ENCODE assay signal across 22 cellular contexts in the genomic region with DNA sequence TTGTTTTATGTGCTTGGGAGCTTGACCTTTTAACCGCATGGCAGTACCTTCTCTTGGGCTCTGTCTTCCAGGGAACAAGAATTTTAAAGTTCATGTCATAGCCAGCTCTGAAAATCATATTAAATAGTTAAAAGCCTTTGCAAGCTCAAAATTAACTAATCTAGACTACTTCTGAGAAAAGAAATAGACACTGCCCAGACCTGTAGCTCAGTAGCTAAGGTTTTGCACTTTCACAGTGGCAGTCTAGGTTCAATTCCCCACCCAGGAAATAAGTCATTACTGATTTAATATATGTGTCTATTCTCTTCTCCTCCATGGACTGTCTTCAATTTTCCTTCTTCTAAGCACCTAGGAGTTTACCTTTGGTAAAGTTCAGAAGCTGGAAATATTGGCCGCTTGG. TPM values are rescaled to one million over a fixed set of nuclear protein-coding genes. Genes with fewer than 3 reads are reported as not detected.
DNase-seq lines count a peak whose midpoint lies in the region; ATAC-seq, FAIRE-seq and TF ChIP-seq lines count a peak whose summit lies in the region.
"Had no signal": no experiment of that assay in that cellular context is flagged by ENCODE, and none has a peak within 500 bp of the region (broad histone marks: within the 10 kb centered on the region; RNA-seq: fewer than 3 reads in every experiment).

No MANE protein-coding gene starts in this region.

- no peak for TF ChIP-seq EP300 in K562 (IDR thresholded peaks at IDR 0.05; ENCODE audit: low read length)

- H3K36me3 ChIP-seq in K562 (ENCODE audit: control insufficient read depth, insufficient read depth, low read length), result peaks cover 80% of the 10 kb centered on the region

- POLR2A ChIA-PET in K562 (lab: Yijun Ruan, JAX), result interaction anchor here (1.1 kb wide), 1 partner anchor 9 kb away, joined by 6 read pairs; no protein-coding TSS in a partner anchor

- TF ChIP-seq POLR2A in K562 (conservative IDR thresholded peaks at IDR 0.05), result no peak

- in situ Hi-C loops in K562 (cut with MboI), result no loop called here

- no peak overlapping the region for H3K27ac ChIP-seq in K562 (ENCODE audit: extremely low read depth, low read depth, low read length)
- H3K27ac ChIP-seq: RWPE1 had no signal

- FAIRE-seq in K562 (lab: Jason Lieb, UNC), result no peak
- FAIRE-seq: GM12891, GM18507 had no signal

- H3K4me3 ChIP-seq in LNCaP clone FGC (ENCODE audit: low read depth, low read length), result no peak overlapping the region
- no peak overlapping the region for H3K4me3 ChIP-seq in K562

- intact Hi-C loops in K562 (cut with micrococcal nuclease) (no loop called here), posterior cingulate gyrus (cut with DNase I) (no loop called here)

- 97% methylated on average over 2 of the region's 2 CpGs for WGBS in K562 (ENCODE audit: insufficient coverage, low coverage, missing lambda C conversion rate)

- no peak overlapping the region for H2AFZ ChIP-seq in K562 (ENCODE audit: low read depth, low read length)

- ATAC-seq in K562, result no peak
- no peak for ATAC-seq in GM19035 (IDR thresholded peaks at IDR 0.05; ENCODE audit: unreplicated experiment)

- no peaks in the 10 kb centered on the region for H3K9me3 ChIP-seq in K562 (replicated peaks; ENCODE audit: control insufficient read depth, insufficient read depth, low read depth, low read length)
- H3K9me3 ChIP-seq: Caco-2 had no signal

- H3K4me1 ChIP-seq in K562 (replicated peaks in 1 of 2; ENCODE audit: control insufficient read depth in 2 of 2, insufficient read depth in 2 of 2, low read length in 2 of 2), result no peaks in the 10 kb centered on the region

- peak; percentile 36 for DNase-seq in ELR (ENCODE audit: low read depth)
- DNase-seq in LNCaP clone FGC (ENCODE audit: low read depth), result peak; percentile 42
- no peak for DNase-seq in K562 (ENCODE audit: extremely low read depth in 1 of 4, low spot score in 3 of 4)
- peak; percentile 13 for DNase-seq in kidney tubule cell (ENCODE audit: low spot score)
- DNase-seq in posterior cingulate gyrus, result no peak
- DNase-seq in retina, result no peak
- DNase-seq: ACHN; Caco-2; GOT3; MV-4-11; NCI-H1417 treated with DMSO at 0.1 percent for 48 hours; NCI-H1930; NCI-H446; NK-92 treated with Interleukin-12 subunit alpha and Interleukin-12 subunit beta, amount 100 ng/mL, for 24 hours; OCI-M1; SW 1271 had no signal

- no peaks in the 10 kb centered on the region for H3K27me3 ChIP-seq in K562 (ENCODE audit: control insufficient read depth in 2 of 2, insufficient read depth in 2 of 2, low read length in 2 of 2)

- no peak overlapping the region for H3K9ac ChIP-seq in K562 (ENCODE audit: insufficient read depth in 1 of 2, low read depth in 2 of 2, low read length in 2 of 2)

- TF ChIP-seq RAD21 in K562 (CRISPR knock-in tag; conservative IDR thresholded peaks at IDR 0.05 in 1 of 2, IDR thresholded peaks at IDR 0.05 in 1 of 2), result no peak

- TF ChIP-seq CTCF in LNCaP clone FGC (IDR thresholded peaks at IDR 0.05; ENCODE audit: control insufficient read depth, extremely low read depth, insufficient read depth) (no peak), K562 (IDR thresholded peaks at IDR 0.05 in 2 of 3, conservative IDR thresholded peaks at IDR 0.05 in 1 of 3; ENCODE audit: insufficient read depth in 2 of 3, low read depth in 1 of 3, low read length in 3 of 3) (no peak)

- H4K20me1 ChIP-seq in K562 (replicated peaks; ENCODE audit: control insufficient read depth, insufficient read depth, low read length), result no peaks in the 10 kb centered on the region

- BruUV-seq in K562 (replicated peaks; lab: Mats Ljungman, UMichigan), result no TSS peak

- no peak overlapping the region for H3K4me2 ChIP-seq in K562 (ENCODE audit: insufficient read depth, low read length)

- no peaks in the 10 kb centered on the region for H3K79me2 ChIP-seq in K562 (ENCODE audit: control insufficient read depth, insufficient read depth, low read length)

- CTCF ChIA-PET in K562 (lab: Yijun Ruan, JAX; ENCODE audit: low intra/inter-chr PET ratio), result no interaction called here

- H3K9me1 ChIP-seq in K562 (ENCODE audit: control insufficient read depth, insufficient read depth, low read length), result no peaks in the 10 kb centered on the region

TF ChIP-seq in K562, 482 proteins besides CTCF, POLR2A, EP300 and RAD21 (continues in another document):
- TF ChIP-seq FOXA3 (CRISPR knock-in tag; conservative IDR thresholded peaks at IDR 0.05 in 1 of 2, IDR thresholded peaks at IDR 0.05 in 1 of 2) (no peak), ZNF174 (CRISPR knock-in tag; IDR thresholded peaks at IDR 0.05) (no peak), ZNF124 (CRISPR knock-in tag; IDR thresholded peaks at IDR 0.05) (no peak), POLR3A (IDR thresholded peaks at IDR 0.05; ENCODE audit: borderline replicate concordance, extremely low read depth, insufficient read depth, insufficient read length) (peak; percentile 59), POLR2H (tag; IDR thresholded peaks at IDR 0.05; ENCODE audit: low read depth) (peak; percentile 37; the same call in 1 of the 2 replicates), TBP (optimal IDR thresholded peaks at IDR 0.05; ENCODE audit: low read depth, low read length) (peak; percentile 66)

RNA-seq across cellular contexts. Expression of a gene that starts 27.4 kb away (rescaled TPM):
- 35.2 and 71.1 TPM in 2 replicates for total RNA-seq in K562 (2011; cell fraction: chromatin; rRNA removed; ENCODE audit: low replicate concordance)
- 36.2 and 41.8 TPM in 2 replicates for total RNA-seq in K562 (2011; cell fraction: nucleolus; rRNA removed)
- total RNA-seq in K562 (2011; cell fraction: nucleoplasm; rRNA removed), result 54.8 and 73.6 TPM in 2 replicates
- total RNA-seq in K562 (2014; rRNA removed) (26.0 and 33.6 TPM in 2 replicates), K562 (2014; rRNA removed; fragmentation: Illumina TruSeq; extraction: Trizol) (81.0 and 99.3 TPM in 2 replicates), K562 (2015; rRNA removed; fragmentation: Illumina TruSeq; extraction: Trizol) (60.8 and 73.9 TPM in 2 replicates), K562 (2021) (55.8 and 59.4 TPM in 2 replicates)
- polyA plus RNA-seq in K562 (2011; rRNA removed) (67.3 and 83.7 TPM in 2 replicates), K562 (2014; fragmentation: Illumina TruSeq; extraction: Trizol) (64.0 and 85.1 TPM in 2 replicates), K562 (2014; fragmentation: Nextera tagmentation; extraction: Ambion mirVana) (100 to 1,000 TPM; 106 to 108 TPM), K562 (2014; rRNA removed) (43.2 and 52.0 TPM in 2 replicates)
- 11.5 and 32.5 TPM in 2 replicates for polyA plus RNA-seq in K562 (2011; cell fraction: cytosol; rRNA removed)
- 13.2 and 28.9 TPM in 2 replicates for polyA plus RNA-seq in K562 (2011; cell fraction: nucleus; rRNA removed)
- polyA plus RNA-seq in K562 (2012), result 44.3 and 122 TPM in 2 replicates
- 93.5 and 98.2 TPM in 2 replicates for polyA minus RNA-seq in K562 (2011; rRNA and poly(A)+ RNA removed)
- 14.4 and 21.4 TPM in 2 replicates for polyA minus RNA-seq in K562 (2011; cell fraction: cytosol; rRNA and poly(A)+ RNA removed)
- 10.2 and 25.2 TPM in 2 replicates for polyA minus RNA-seq in K562 (2011; cell fraction: nucleus; rRNA and poly(A)+ RNA removed)

RNA-seq across cellular contexts. Expression of a gene that starts 40.9 kb away (rescaled TPM):
- 0.30 and 0.99 TPM in 2 replicates for total RNA-seq in K562 (2011; cell fraction: chromatin; rRNA removed; ENCODE audit: low replicate concordance)
- total RNA-seq in K562 (2011; cell fraction: nucleolus; rRNA removed), result 0.17 and 0.26 TPM in 2 replicates
- 0.73 and 0.76 TPM in 2 replicates for total RNA-seq in K562 (2011; cell fraction: nucleoplasm; rRNA removed)
- 0.05 and 0.08 TPM in 2 replicates for total RNA-seq in K562 (2014; rRNA removed)
- total RNA-seq in K562 (2014; rRNA removed; fragmentation: Illumina TruSeq; extraction: Trizol), result 0.29 and 0.35 TPM in 2 replicates
- total RNA-seq in K562 (2015; rRNA removed; fragmentation: Illumina TruSeq; extraction: Trizol), result 0.15 and 0.29 TPM in 2 replicates
- total RNA-seq in K562 (2021), result 0.18 and 0.20 TPM in 2 replicates
- 0.36 and 0.57 TPM in 2 replicates for polyA plus RNA-seq in K562 (2011; rRNA removed)
- 0.06 and 0.22 TPM in 2 replicates for polyA plus RNA-seq in K562 (2011; cell fraction: cytosol; rRNA removed)
- 0.26 and 0.58 TPM in 2 replicates for polyA plus RNA-seq in K562 (2011; cell fraction: nucleus; rRNA removed)
- 0.07 and 0.19 TPM in 2 replicates for polyA plus RNA-seq in K562 (2012)
- 0.14 and 0.31 TPM in 2 replicates for polyA plus RNA-seq in K562 (2014; fragmentation: Illumina TruSeq; extraction: Trizol)
- polyA plus RNA-seq in K562 (2014; fragmentation: Nextera tagmentation; extraction: Ambion mirVana), result under 1 TPM; 0.10 to 0.14 TPM
- 0.22 and 0.33 TPM in 2 replicates for polyA plus RNA-seq in K562 (2014; rRNA removed)
- 0.49 and 0.60 TPM in 2 replicates for polyA minus RNA-seq in K562 (2011; rRNA and poly(A)+ RNA removed)
- not detected in 2 replicates for polyA minus RNA-seq in K562 (2011; cell fraction: cytosol; rRNA and poly(A)+ RNA removed)
- polyA minus RNA-seq in K562 (2011; cell fraction: nucleus; rRNA and poly(A)+ RNA removed), result 0.27 and 0.33 TPM in 2 replicates
- total RNA-seq: G401, LHCN-M2 had no signal

RNA-seq across cellular contexts. Expression of a gene that starts 58.8 kb away (rescaled TPM):
- 22.8 and 27.0 TPM in 2 replicates for total RNA-seq in K562 (2011; cell fraction: chromatin; rRNA removed; ENCODE audit: low replicate concordance)
- 32.6 and 33.2 TPM in 2 replicates for total RNA-seq in K562 (2011; cell fraction: nucleolus; rRNA removed)
- 35.9 and 47.6 TPM in 2 replicates for total RNA-seq in K562 (2011; cell fraction: nucleoplasm; rRNA removed)
- 15.9 and 17.7 TPM in 2 replicates for total RNA-seq in K562 (2014; rRNA removed)
- total RNA-seq in K562 (2014; rRNA removed; fragmentation: Illumina TruSeq; extraction: Trizol), result 19.1 and 20.3 TPM in 2 replicates
- total RNA-seq in K562 (2015; rRNA removed; fragmentation: Illumina TruSeq; extraction: Trizol), result 19.9 and 20.8 TPM in 2 replicates
- total RNA-seq in K562 (2021), result 13.0 and 14.7 TPM in 2 replicates
- polyA plus RNA-seq in K562 (2011; rRNA removed), result 16.0 and 19.1 TPM in 2 replicates
- 8.9 and 9.7 TPM in 2 replicates for polyA plus RNA-seq in K562 (2011; cell fraction: cytosol; rRNA removed)
- polyA plus RNA-seq in K562 (2011; cell fraction: nucleus; rRNA removed), result 10.7 and 13.8 TPM in 2 replicates
- polyA plus RNA-seq in K562 (2012), result 13.4 and 17.1 TPM in 2 replicates
- 16.8 and 20.5 TPM in 2 replicates for polyA plus RNA-seq in K562 (2014; fragmentation: Illumina TruSeq; extraction: Trizol)
- 10 to 100 TPM in 1 of 2 experiments, 1 to 10 TPM in 1; 8.5 to 16.3 TPM for polyA plus RNA-seq in K562 (2014; fragmentation: Nextera tagmentation; extraction: Ambion mirVana)
- polyA plus RNA-seq in K562 (2014; rRNA removed), result 18.0 and 23.0 TPM in 2 replicates
- 17.1 and 21.0 TPM in 2 replicates for polyA minus RNA-seq in K562 (2011; rRNA and poly(A)+ RNA removed)
- 6.8 and 10.7 TPM in 2 replicates for polyA minus RNA-seq in K562 (2011; cell fraction: cytosol; rRNA and poly(A)+ RNA removed)
- 24.6 and 26.3 TPM in 2 replicates for polyA minus RNA-seq in K562 (2011; cell fraction: nucleus; rRNA and poly(A)+ RNA removed)

Comparison
In these comparisons a context has a peak if more than half of its experiments do, and no peak if none do; other contexts are left out.
1. DNase-seq: peak in ELR (single experiment), LNCaP clone FGC (single experiment) and kidney tubule cell (single experiment); none in K562 (0 of 4), posterior cingulate gyrus (0 of 10) and retina (single experiment).